14 cellular contexts compared by ENCODE assay signal in genomic region chr19:55688422-55689218, GRCh38. TPM values are rescaled to one million over a fixed set of nuclear protein-coding genes. Genes with fewer than 3 reads are reported as not detected.
A peak's percentile ranks its signal among the peaks of the same experiment; 100 is the strongest.
DNase-seq lines count a peak whose midpoint lies in the region; ATAC-seq and TF ChIP-seq lines count a peak whose summit lies in the region.
"Had no signal": no experiment of that assay in that cellular context is flagged by ENCODE, and none has a peak within 500 bp of the region (broad histone marks: within the 10 kb centered on the region; RNA-seq: fewer than 3 reads in every experiment).

No MANE protein-coding gene starts in this region.

- H3K4me1 Mint-ChIP-seq in neural crest cell: no peaks in the 10 kb centered on the region
- H3K4me1 Mint-ChIP-seq in HFFc6 (ENCODE audit: low read depth): no peaks in the 10 kb centered on the region

- no peak overlapping the region for H3K4me3 ChIP-seq in dorsolateral prefrontal cortex
- H3K4me3 ChIP-seq: adrenal gland had no signal

- no peaks in the 10 kb centered on the region for H3K27me3 Mint-ChIP-seq in neural crest cell (ENCODE audit: low read depth)
- H3K27me3 Mint-ChIP-seq in HFFc6 (ENCODE audit: insufficient read depth): peaks cover 3% of the 10 kb centered on the region
- H3K27me3 Mint-ChIP-seq: activated CD4-positive, alpha-beta memory T cell treated with anti-CD3 and anti-CD28 coated beads, Interleukin-2, amount 10 ng/mL, durations not matched to agents 7 days and 5 days; effector memory CD8-positive, alpha-beta T cell; naive thymus-derived CD4-positive, alpha-beta T cell had no signal

- H3K36me3 Mint-ChIP-seq in neural crest cell (ENCODE audit: low read depth) (no peaks in the 10 kb centered on the region), HFFc6 (ENCODE audit: low read depth) (no peaks in the 10 kb centered on the region; the same call in 1 of the 2 replicates)

- DNase-seq in DMS153 (lab: John Stamatoyannopoulos, UW) (peak; percentile 48), NCI-H146 treated with DMSO at 0.1 percent for 48 hours (lab: John Stamatoyannopoulos, UW; ENCODE audit: unreplicated experiment) (peak; percentile 71), dorsolateral prefrontal cortex (peak in 7 of 10 donors; percentile 42 to 81 (median 67)), neural crest cell (ENCODE audit: low read depth, low spot score) (no peak), HFFc6 (no peak), NCI-H446 (lab: John Stamatoyannopoulos, UW) (no peak), NCI-H1092 treated with DMSO at 0.1 percent for 48 hours (lab: John Stamatoyannopoulos, UW) (no peak)
- DNase-seq: activated CD4-positive, alpha-beta memory T cell treated with anti-CD3 and anti-CD28 coated beads, Interleukin-2, amount 10 ng/mL, durations not matched to agents 7 days and 5 days; effector memory CD8-positive, alpha-beta T cell; naive thymus-derived CD4-positive, alpha-beta T cell; NCI-H226; stimulated activated CD4-positive, alpha-beta T cell treated with anti-CD3 and anti-CD28 coated beads, Interleukin-2, amount 100 ng/mL, for 24 hours had no signal

- peak overlapping the region in 4 of 59 donors; percentile 0 to 48 (median 20) for H3K27ac ChIP-seq in dorsolateral prefrontal cortex
- H3K27ac ChIP-seq: adrenal gland had no signal

- TF ChIP-seq CTCF in dorsolateral prefrontal cortex (IDR thresholded peaks at IDR 0.05 in 54 of 56, conservative IDR thresholded peaks at IDR 0.05 in 2 of 56; ENCODE audit: low read depth in 1 of 56, partially characterized antibody in 56 of 56): no peak
- no peak for TF ChIP-seq CTCF in neural crest cell (conservative IDR thresholded peaks at IDR 0.05)
- TF ChIP-seq CTCF in HFFc6 (IDR thresholded peaks at IDR 0.05): no peak

- intact Hi-C loops in dorsolateral prefrontal cortex (cut with DNase I): no loop called here

- H3K9me3 Mint-ChIP-seq in neural crest cell: no peaks in the 10 kb centered on the region
- H3K9me3 Mint-ChIP-seq in HFFc6: no peaks in the 10 kb centered on the region
- H3K9me3 Mint-ChIP-seq: activated CD4-positive, alpha-beta memory T cell treated with anti-CD3 and anti-CD28 coated beads, Interleukin-2, amount 10 ng/mL, durations not matched to agents 7 days and 5 days; effector memory CD8-positive, alpha-beta T cell; naive thymus-derived CD4-positive, alpha-beta T cell had no signal

- no peak for ATAC-seq in HG03025 (IDR thresholded peaks at IDR 0.05; ENCODE audit: low FRiP score, unreplicated experiment)
- ATAC-seq: effector memory CD8-positive, alpha-beta T cell; naive thymus-derived CD4-positive, alpha-beta T cell had no signal

- H3K27ac Mint-ChIP-seq in neural crest cell (ENCODE audit: unreplicated experiment): peak overlapping the region; percentile 83
- H3K27ac Mint-ChIP-seq in HFFc6: no peak overlapping the region
- H3K27ac Mint-ChIP-seq: activated CD4-positive, alpha-beta memory T cell treated with anti-CD3 and anti-CD28 coated beads, Interleukin-2, amount 10 ng/mL, durations not matched to agents 7 days and 5 days had no signal

- H3K27me3 ChIP-seq in dorsolateral prefrontal cortex: no peaks in the 10 kb centered on the region
- H3K27me3 ChIP-seq: adrenal gland had no signal

- no peak overlapping the region for H3K4me3 Mint-ChIP-seq in neural crest cell
- no peak overlapping the region for H3K4me3 Mint-ChIP-seq in HFFc6
- H3K4me3 Mint-ChIP-seq: activated CD4-positive, alpha-beta memory T cell treated with anti-CD3 and anti-CD28 coated beads, Interleukin-2, amount 10 ng/mL, durations not matched to agents 7 days and 5 days; effector memory CD8-positive, alpha-beta T cell; naive thymus-derived CD4-positive, alpha-beta T cell had no signal

RNA-seq across cellular contexts. Expression of gene EPN1, which starts 13.6 kb away (rescaled TPM):
- total RNA-seq in dorsolateral prefrontal cortex (100 to 1,000 TPM in 119 of 120 experiments, 10 to 100 TPM in 1; 99.1 to 200 (median 154) TPM), neural crest cell (129 and 130 TPM in 2 replicates)
- total RNA-seq in HFFc6 (2021; fragmentation: NEBNext Ultra II Directional; extraction: Animal tissue kit (Norgen Biotek cat#: 25700)): 100 to 1,000 TPM; 176 to 191 (median 185) TPM

RNA-seq across cellular contexts. Expression of gene U2AF2, which starts 33.8 kb away (rescaled TPM):
- total RNA-seq in dorsolateral prefrontal cortex (100 to 1,000 TPM in 114 of 120 experiments, 10 to 100 TPM in 6; 93.5 to 161 (median 125) TPM), neural crest cell (342 and 365 TPM in 2 replicates)
- 100 to 1,000 TPM; 212 to 241 (median 226) TPM for total RNA-seq in HFFc6 (2021; fragmentation: NEBNext Ultra II Directional; extraction: Animal tissue kit (Norgen Biotek cat#: 25700))

RNA-seq across cellular contexts. Expression of gene CCDC106, which starts 40.6 kb away (rescaled TPM):
- total RNA-seq in dorsolateral prefrontal cortex (10 to 100 TPM; 20.1 to 58.1 (median 36.1) TPM), neural crest cell (18.7 and 18.9 TPM in 2 replicates)
- total RNA-seq in HFFc6 (2021; fragmentation: NEBNext Ultra II Directional; extraction: Animal tissue kit (Norgen Biotek cat#: 25700)): 10 to 100 TPM; 12.9 to 17.4 (median 14.0) TPM

RNA-seq across cellular contexts. Expression of gene ZNF581, which starts 45.2 kb away (rescaled TPM):
- 10 to 100 TPM in 48 of 120 experiments, 1 to 10 TPM in 72; 5.2 to 15.2 (median 9.6) TPM for total RNA-seq in dorsolateral prefrontal cortex
- 40.8 and 41.9 TPM in 2 replicates for total RNA-seq in neural crest cell
- 10 to 100 TPM; 20.1 to 25.8 (median 21.9) TPM for total RNA-seq in HFFc6 (2021; fragmentation: NEBNext Ultra II Directional; extraction: Animal tissue kit (Norgen Biotek cat#: 25700))

RNA-seq across cellular contexts. Expression of gene ZNF580, which starts 47.8 kb away (rescaled TPM):
- total RNA-seq in dorsolateral prefrontal cortex (10 to 100 TPM; 28.3 to 56.4 (median 40.1) TPM), neural crest cell (39.1 and 41.8 TPM in 2 replicates)
- total RNA-seq in HFFc6 (2021; fragmentation: NEBNext Ultra II Directional; extraction: Animal tissue kit (Norgen Biotek cat#: 25700)): 10 to 100 TPM; 51.0 to 60.5 (median 57.7) TPM

Comparison
In these comparisons a context has a peak if more than half of its experiments do, and no peak if none do; other contexts are left out.
1. DNase-seq: peak in DMS153 (single experiment), NCI-H146 treated with DMSO at 0.1 percent for 48 hours (single experiment) and dorsolateral prefrontal cortex (7 of 10); none in neural crest cell (single experiment), HFFc6 (single experiment), NCI-H446 (0 of 2) and NCI-H1092 treated with DMSO at 0.1 percent for 48 hours (single experiment).